16 cellular contexts compared by ENCODE assay signal in the genomic region with DNA sequence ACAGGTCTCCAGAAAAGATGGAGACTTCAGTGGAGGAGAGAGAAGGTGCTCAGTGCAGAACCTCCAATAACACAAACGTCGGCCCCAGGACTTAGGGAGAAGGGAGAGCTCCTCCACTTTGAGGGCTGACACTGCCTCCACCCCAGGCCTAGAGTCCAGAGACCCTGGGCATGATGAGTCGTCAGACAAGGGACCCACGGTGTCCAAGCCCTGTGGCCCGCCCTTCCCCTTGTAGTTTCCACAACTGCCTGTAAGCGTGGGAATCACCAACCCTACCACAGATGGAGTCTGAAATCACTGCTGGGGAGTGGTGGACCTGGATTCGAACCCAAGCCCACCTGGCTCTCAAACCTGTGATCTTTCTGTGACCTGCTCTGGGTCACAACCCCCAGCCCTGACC.
A peak's percentile ranks its signal among the peaks of the same experiment; 100 is the strongest.
DNase-seq lines count a peak whose midpoint lies in the region; ATAC-seq and TF ChIP-seq lines count a peak whose summit lies in the region.
"Had no signal": no experiment of that assay in that cellular context is flagged by ENCODE, and none has a peak within 500 bp of the region (broad histone marks: within the 10 kb centered on the region; RNA-seq: fewer than 3 reads in every experiment).

No MANE protein-coding gene starts in this region.

- no peak overlapping the region for H3K23ac ChIP-seq in neuronal stem cell (ENCODE audit: low read depth, low read length, poor library complexity)

- H3K27ac ChIP-seq in right atrium auricular region (no peak overlapping the region), left lung (no peak overlapping the region), neuronal stem cell (replicated peaks; ENCODE audit: low read length) (no peak overlapping the region), aorta (ENCODE audit: low read depth in 1 of 2, low read length in 2 of 2) (no peak overlapping the region), smooth muscle cell (ENCODE audit: low read depth) (no peak overlapping the region)
- H3K27ac ChIP-seq: 22Rv1, A549, C4-2B, GM23248 had no signal

- WGBS in neuronal stem cell (ENCODE audit: extremely low coverage in 2 of 2, insufficient read length in 2 of 2, insufficient replicate concordance in 1 of 2), 2 donors: no CpG with 5 or more reads among the region's 7 CpGs
- 76 to 79% methylated on average over 7 of the region's 7 CpGs for WGBS in aorta, 2 donors
- 79% methylated on average over 7 of the region's 7 CpGs for WGBS in smooth muscle cell (ENCODE audit: low lambda C conversion rate)

- ATAC-seq in left lung (no peak), aorta (ENCODE audit: low FRiP score) (no peak), GM19455 (IDR thresholded peaks at IDR 0.05; ENCODE audit: unreplicated experiment) (no peak)
- ATAC-seq: A549, HepG2 had no signal

- peak overlapping the region; percentile 36 for H3K18ac ChIP-seq in neuronal stem cell (ENCODE audit: low read length)

- H2BK15ac ChIP-seq in neuronal stem cell (ENCODE audit: low read length): no peak overlapping the region

- H3K4me3 ChIP-seq in right atrium auricular region (no peak overlapping the region), left lung (no peak overlapping the region), neuronal stem cell (ENCODE audit: low read length in 2 of 2) (no peak overlapping the region), aorta (ENCODE audit: low read length in 2 of 2) (no peak overlapping the region), smooth muscle cell (no peak overlapping the region)
- H3K4me3 ChIP-seq: A549, GM23248, HAP-1 had no signal

- H2AFZ ChIP-seq in neuronal stem cell (ENCODE audit: low read length): no peak overlapping the region
- H2AFZ ChIP-seq in smooth muscle cell (ENCODE audit: low read depth): no peak overlapping the region
- H2AFZ ChIP-seq: GM23248 had no signal

- H3K27me3 ChIP-seq in right atrium auricular region: no peaks in the 10 kb centered on the region
- peaks cover 0 to 42% of the 10 kb centered on the region in 2 donors for H3K27me3 ChIP-seq in left lung
- H3K27me3 ChIP-seq in neuronal stem cell (ENCODE audit: control insufficient read depth in 3 of 3, insufficient read depth in 3 of 3, low read depth in 1 of 3, low read length in 3 of 3): no peaks in the 10 kb centered on the region
- no peaks in the 10 kb centered on the region for H3K27me3 ChIP-seq in aorta (ENCODE audit: control insufficient read depth in 1 of 2, insufficient read depth in 2 of 2, low read length in 1 of 2)
- H3K27me3 ChIP-seq in smooth muscle cell (ENCODE audit: low read depth): no peaks in the 10 kb centered on the region

- H4K20me1 ChIP-seq in smooth muscle cell (ENCODE audit: low read depth): no peaks in the 10 kb centered on the region

- H4K91ac ChIP-seq in neuronal stem cell (ENCODE audit: low read depth, low read length, poor library complexity): no peak overlapping the region

- H3K4ac ChIP-seq in neuronal stem cell (ENCODE audit: low read length): no peak overlapping the region

- DNase-seq in cardiac septum (ENCODE audit: low spot score) (peak; percentile 19), right atrium auricular region (ENCODE audit: low spot score) (no peak), left lung (peak; percentile 22 to 31), neuronal stem cell (ENCODE audit: low spot score) (no peak), aorta (peak; percentile 7 to 31), RKO (ENCODE audit: low spot score) (no peak), smooth muscle cell (lab: John Stamatoyannopoulos, UW; ENCODE audit: unreplicated experiment) (no peak)
- DNase-seq: Caco-2; CD4-positive, alpha-beta T cell; GM23248 had no signal

- no peaks in the 10 kb centered on the region for H3K79me2 ChIP-seq in smooth muscle cell (ENCODE audit: low read depth)

- no peak overlapping the region for H2BK12ac ChIP-seq in neuronal stem cell (ENCODE audit: low read length)

- H3K36me3 ChIP-seq in right atrium auricular region: no peaks in the 10 kb centered on the region
- H3K36me3 ChIP-seq in left lung: no peaks in the 10 kb centered on the region
- H3K36me3 ChIP-seq in neuronal stem cell (replicated peaks in 1 of 2; ENCODE audit: control insufficient read depth in 2 of 2, insufficient read depth in 2 of 2, low read length in 2 of 2): no peaks in the 10 kb centered on the region
- H3K36me3 ChIP-seq in aorta (ENCODE audit: control insufficient read depth in 1 of 2, insufficient read depth in 2 of 2, low read length in 1 of 2): no peaks in the 10 kb centered on the region
- H3K36me3 ChIP-seq in smooth muscle cell (ENCODE audit: low read depth): no peaks in the 10 kb centered on the region
- H3K36me3 ChIP-seq: HAP-1 had no signal

- H2BK120ac ChIP-seq in neuronal stem cell (ENCODE audit: low read depth, low read length): no peak overlapping the region

- H3K9ac ChIP-seq in neuronal stem cell (ENCODE audit: low read depth, low read length, poor library complexity) (no peak overlapping the region), smooth muscle cell (ENCODE audit: low read depth) (no peak overlapping the region)
- H3K9ac ChIP-seq: GM23248 had no signal

- TF ChIP-seq CTCF in right atrium auricular region (IDR thresholded peaks at IDR 0.05): no peak
- no peak for TF ChIP-seq CTCF in left lung (IDR thresholded peaks at IDR 0.05)
- TF ChIP-seq CTCF in smooth muscle cell (IDR thresholded peaks at IDR 0.05; ENCODE audit: borderline replicate concordance, insufficient read depth, poor library complexity, severe bottlenecking): no peak

- H3K14ac ChIP-seq in neuronal stem cell (ENCODE audit: low read length): no peak overlapping the region

- H3F3A ChIP-seq in smooth muscle cell (ENCODE audit: low read depth): no peaks in the 10 kb centered on the region

- no peaks in the 10 kb centered on the region for H3K79me1 ChIP-seq in neuronal stem cell (ENCODE audit: low read depth, low read length)

- H3K9me3 ChIP-seq in right atrium auricular region: peaks cover 0 to 11% of the 10 kb centered on the region in 2 donors
- peaks cover 0 to 11% of the 10 kb centered on the region in 2 donors for H3K9me3 ChIP-seq in left lung
- H3K9me3 ChIP-seq in neuronal stem cell (replicated peaks in 1 of 2; ENCODE audit: control insufficient read depth in 2 of 2, insufficient read depth in 1 of 2, low read depth in 1 of 2, low read length in 2 of 2): peaks cover 0 to 10% of the 10 kb centered on the region in 2 donors
- H3K9me3 ChIP-seq in aorta (ENCODE audit: control insufficient read depth, low read length): peaks cover 1% of the 10 kb centered on the region
- H3K9me3 ChIP-seq in smooth muscle cell (replicated peaks; ENCODE audit: low read depth): peaks cover 3% of the 10 kb centered on the region
- H3K9me3 ChIP-seq: A549, HAP-1 had no signal

- intact Hi-C loops in cardiac septum (cut with DNase I) (no loop called here), left lung (cut with DNase I) (no loop called here), aorta (cut with DNase I) (no loop called here)

- H2AK5ac ChIP-seq in neuronal stem cell (ENCODE audit: low read depth, low read length): no peak overlapping the region

- H4K8ac ChIP-seq in neuronal stem cell (ENCODE audit: low read depth, low read length): no peak overlapping the region

- H3K4me2 ChIP-seq in neuronal stem cell (ENCODE audit: insufficient read depth, low read length, poor library complexity, severe bottlenecking) (no peak overlapping the region), smooth muscle cell (no peak overlapping the region)
- H3K4me2 ChIP-seq: A549 had no signal

- H3K4me1 ChIP-seq in right atrium auricular region (no peaks in the 10 kb centered on the region), left lung (no peaks in the 10 kb centered on the region), neuronal stem cell (ENCODE audit: control insufficient read depth in 2 of 2, insufficient read depth in 1 of 2, low read depth in 1 of 2, low read length in 2 of 2) (no peaks in the 10 kb centered on the region), aorta (ENCODE audit: control insufficient read depth in 1 of 2, insufficient read depth in 2 of 2, low read length in 2 of 2) (no peaks in the 10 kb centered on the region), smooth muscle cell (ENCODE audit: low read depth) (no peaks in the 10 kb centered on the region)
- H3K4me1 ChIP-seq: A549, Caco-2, HAP-1 had no signal

- H2BK5ac ChIP-seq in neuronal stem cell (ENCODE audit: low read length): no peak overlapping the region

Comparison
In these comparisons a context has a peak if more than half of its experiments do, and no peak if none do; other contexts are left out.
1. DNase-seq: peak in cardiac septum (single experiment), left lung (2 of 2) and aorta (2 of 2); none in right atrium auricular region (single experiment), neuronal stem cell (single experiment), RKO (single experiment) and smooth muscle cell (single experiment).